Comparison of ENCODE assay signal across 14 cellular contexts in genomic region chr4:82715731-82716617, GRCh38.
DNase-seq lines count a peak whose midpoint lies in the region; ATAC-seq, FAIRE-seq and TF ChIP-seq lines count a peak whose summit lies in the region.
"Had no signal": no experiment of that assay in that cellular context is flagged by ENCODE, and none has a peak within 500 bp of the region (broad histone marks: within the 10 kb centered on the region; RNA-seq: fewer than 3 reads in every experiment).

No MANE protein-coding gene starts in this region.

- peak; percentile 25 for ATAC-seq in Right ventricle myocardium superior (ENCODE audit: poor library complexity)
- ATAC-seq in HepG2: peak; percentile 64
- peak; percentile 27 for ATAC-seq in aorta (ENCODE audit: low FRiP score)
- ATAC-seq: activated naive CD8-positive, alpha-beta T cell treated with anti-CD3 and anti-CD28 coated beads, Interleukin-2, amount 50 U/mL, for 24 hours; Panc1; stimulated activated naive CD8-positive, alpha-beta T cell treated with anti-CD3 and anti-CD28 coated beads, Interleukin-15, Interleukin-2, amounts not matched to agents 100 U/mL and 50 U/mL, for 24 hours had no signal

- no peaks in the 10 kb centered on the region for H3K9me3 Mint-ChIP-seq in CD8-positive, alpha-beta memory T cell
- H3K9me3 Mint-ChIP-seq: activated naive CD8-positive, alpha-beta T cell treated with anti-CD3 and anti-CD28 coated beads, Interleukin-2, amount 50 U/mL, for 24 hours; IgD-negative memory B cell had no signal

- no peak for TF ChIP-seq POLR2A in HepG2 (IDR thresholded peaks at IDR 0.05; ENCODE audit: insufficient read depth in 1 of 2, low read depth in 2 of 2, low read length in 2 of 2)

- TF ChIP-seq EP300 in HepG2 (IDR thresholded peaks at IDR 0.05; ENCODE audit: low read depth in 2 of 2, low read length in 2 of 2) (no peak; a peak in 1 of 4 replicates), HepG2 (CRISPR knock-in tag; IDR thresholded peaks at IDR 0.05; ENCODE audit: borderline replicate concordance) (no peak)

- peak overlapping the region; percentile 63 for H3K4me2 ChIP-seq in HepG2 (ENCODE audit: low read depth, low read length)

- H3K4me1 ChIP-seq in right atrium auricular region (peaks cover 0 to 5% of the 10 kb centered on the region in 2 donors), HepG2 (ENCODE audit: insufficient read depth, low read length) (peaks cover 36% of the 10 kb centered on the region), aorta (ENCODE audit: control insufficient read depth in 1 of 2, insufficient read depth in 2 of 2, low read length in 2 of 2) (peaks cover 0 to 3% of the 10 kb centered on the region in 2 donors)
- H3K4me1 ChIP-seq in CD8-positive, alpha-beta memory T cell (ENCODE audit: insufficient read depth, low read length): no peaks in the 10 kb centered on the region

- no peaks in the 10 kb centered on the region for H3K79me2 ChIP-seq in HepG2 (ENCODE audit: insufficient read depth, low read length)

- H3K9ac ChIP-seq in HepG2 (ENCODE audit: insufficient read depth, low read depth, low read length): no peak overlapping the region

- no peaks in the 10 kb centered on the region for H3K27me3 Mint-ChIP-seq in CD8-positive, alpha-beta memory T cell
- H3K27me3 Mint-ChIP-seq: IgD-negative memory B cell had no signal

- no TSS peak for BruUV-seq in HepG2 (replicated peaks; lab: Mats Ljungman, UMichigan)

- H3K27ac ChIP-seq in right atrium auricular region: peak overlapping the region in 1 of 2 donors; percentile 44
- H3K27ac ChIP-seq in brain microvascular endothelial cell: peak overlapping the region; percentile 7
- H3K27ac ChIP-seq in HepG2 (ENCODE audit: extremely low read length, insufficient read depth, low read length): no peak overlapping the region
- H3K27ac ChIP-seq in aorta (ENCODE audit: low read depth in 1 of 2, low read length in 2 of 2): no peak overlapping the region
- H3K27ac ChIP-seq in CD8-positive, alpha-beta memory T cell (ENCODE audit: low read depth, low read length): no peak overlapping the region

- intact Hi-C loops in Right ventricle myocardium superior (cut with DNase I): no loop called here
- intact Hi-C loops in HepG2 (cut with micrococcal nuclease; ENCODE audit: unreplicated experiment): no loop called here
- intact Hi-C loops in aorta (cut with DNase I): no loop called here

- no peaks in the 10 kb centered on the region for H4K20me1 ChIP-seq in HepG2 (ENCODE audit: insufficient read depth, low read length)

- H3K27ac Mint-ChIP-seq in CD8-positive, alpha-beta memory T cell: peak overlapping the region in 1 of 8 donors; percentile 24
- H3K27ac Mint-ChIP-seq: activated naive CD8-positive, alpha-beta T cell treated with anti-CD3 and anti-CD28 coated beads, Interleukin-2, amount 50 U/mL, for 24 hours had no signal

- H3K36me3 Mint-ChIP-seq in CD8-positive, alpha-beta memory T cell: no peaks in the 10 kb centered on the region
- H3K36me3 Mint-ChIP-seq: IgD-negative memory B cell had no signal

- no peak overlapping the region for H3K4me3 Mint-ChIP-seq in CD8-positive, alpha-beta memory T cell
- H3K4me3 Mint-ChIP-seq: activated naive CD8-positive, alpha-beta T cell treated with anti-CD3 and anti-CD28 coated beads, Interleukin-2, amount 50 U/mL, for 24 hours; IgD-negative memory B cell had no signal

- POLR2A ChIA-PET in HepG2 (lab: Yijun Ruan, JAX): no interaction called here
- POLR2A ChIA-PET in CD8-positive, alpha-beta memory T cell (lab: Charles Lee): no interaction called here

- H3K4me1 Mint-ChIP-seq in CD8-positive, alpha-beta memory T cell: no peaks in the 10 kb centered on the region
- H3K4me1 Mint-ChIP-seq: activated naive CD8-positive, alpha-beta T cell treated with anti-CD3 and anti-CD28 coated beads, Interleukin-2, amount 50 U/mL, for 24 hours; IgD-negative memory B cell had no signal

- H3K9me3 ChIP-seq in right atrium auricular region: no peaks in the 10 kb centered on the region
- no peaks in the 10 kb centered on the region for H3K9me3 ChIP-seq in HepG2 (ENCODE audit: low read length)
- H3K9me3 ChIP-seq in aorta (ENCODE audit: control insufficient read depth, low read length): no peaks in the 10 kb centered on the region
- H3K9me3 ChIP-seq in CD8-positive, alpha-beta memory T cell (ENCODE audit: low read length): no peaks in the 10 kb centered on the region

- H3K36me3 ChIP-seq in right atrium auricular region (no peaks in the 10 kb centered on the region), brain microvascular endothelial cell (replicated peaks) (no peaks in the 10 kb centered on the region), HepG2 (replicated peaks in 1 of 2; ENCODE audit: control insufficient read depth in 1 of 2, insufficient read depth in 2 of 2, low read length in 2 of 2) (no peaks in the 10 kb centered on the region), aorta (ENCODE audit: control insufficient read depth in 1 of 2, insufficient read depth in 2 of 2, low read length in 1 of 2) (no peaks in the 10 kb centered on the region)
- H3K36me3 ChIP-seq in CD8-positive, alpha-beta memory T cell (ENCODE audit: insufficient read depth, low read length): no peaks in the 10 kb centered on the region

- H3K4me3 ChIP-seq in right atrium auricular region (no peak overlapping the region), brain microvascular endothelial cell (ENCODE audit: low read depth, low read length) (no peak overlapping the region), HepG2 (replicated peaks in 1 of 3; ENCODE audit: insufficient read depth in 1 of 3, low read depth in 2 of 3, low read length in 3 of 3) (no peak overlapping the region), aorta (ENCODE audit: low read length in 2 of 2) (no peak overlapping the region)
- no peak overlapping the region for H3K4me3 ChIP-seq in CD8-positive, alpha-beta memory T cell (ENCODE audit: low read length)

- CTCF ChIA-PET in HepG2 (lab: Yijun Ruan, JAX; ENCODE audit: low intra/inter-chr PET ratio, low total read pairs): no interaction called here
- CTCF ChIA-PET in CD8-positive, alpha-beta memory T cell (lab: Charles Lee): no interaction called here

- TF ChIP-seq CTCF in right atrium auricular region (IDR thresholded peaks at IDR 0.05): no peak
- TF ChIP-seq CTCF in brain microvascular endothelial cell (IDR thresholded peaks at IDR 0.05; ENCODE audit: low read depth, low read length, missing control alignments): no peak
- no peak for TF ChIP-seq CTCF in HepG2 (CRISPR knock-in tag; IDR thresholded peaks at IDR 0.05)

- DNase-seq in Right ventricle myocardium superior: no peak
- DNase-seq in right atrium auricular region (ENCODE audit: low spot score): no peak
- peak; percentile 35 for DNase-seq in brain microvascular endothelial cell
- peak; percentile 36 for DNase-seq in HepG2 (ENCODE audit: low spot score)
- no peak for DNase-seq in aorta
- no peak for DNase-seq in iPS-NIHi7 (ENCODE audit: extremely low spot score)
- no peak for DNase-seq in NCI-H1092 (lab: John Stamatoyannopoulos, UW)
- DNase-seq in CD8-positive, alpha-beta memory T cell: no peak
- DNase-seq: activated CD8-positive, alpha-beta memory T cell treated with anti-CD3 and anti-CD28 coated beads for 24 hours; activated naive CD8-positive, alpha-beta T cell treated with anti-CD3 and anti-CD28 coated beads, Interleukin-2, amount 50 U/mL, for 24 hours; stimulated activated naive CD8-positive, alpha-beta T cell treated with anti-CD3 and anti-CD28 coated beads, Interleukin-15, Interleukin-2, amounts not matched to agents 100 U/mL and 50 U/mL, for 24 hours; T1000 had no signal

- 9% methylated on average over 12 of the region's 12 CpGs for WGBS in HepG2 (ENCODE audit: low lambda C conversion rate)
- 68 to 70% methylated on average over 12 of the region's 12 CpGs for WGBS in aorta, 2 donors

- H2AFZ ChIP-seq in HepG2 (ENCODE audit: low read length): no peak overlapping the region

- no peaks in the 10 kb centered on the region for H3K27me3 ChIP-seq in right atrium auricular region
- H3K27me3 ChIP-seq in brain microvascular endothelial cell (replicated peaks): no peaks in the 10 kb centered on the region
- H3K27me3 ChIP-seq in HepG2 (ENCODE audit: control insufficient read depth in 1 of 2, insufficient read depth in 2 of 2, low read length in 2 of 2): peaks cover 0 to 2% of the 10 kb centered on the region in 2 experiments; a peak in 2 of 5 replicates
- H3K27me3 ChIP-seq in aorta (ENCODE audit: control insufficient read depth in 1 of 2, insufficient read depth in 2 of 2, low read length in 1 of 2): no peaks in the 10 kb centered on the region
- H3K27me3 ChIP-seq in CD8-positive, alpha-beta memory T cell (ENCODE audit: insufficient read depth, low read length, poor library complexity, severe bottlenecking): no peaks in the 10 kb centered on the region

- in situ Hi-C loops in brain microvascular endothelial cell (cut with HindIII; ENCODE audit: low pct_ligation_motif_present, low sequenced_read_pairs): no loop called here
- in situ Hi-C loops in HepG2 (cut with HindIII; ENCODE audit: extremely low pct_ligation_motif_present, low pct_unique_long_range_greater_than_20kb): no loop called here

- peak; percentile 12 for FAIRE-seq in HepG2 (lab: Jason Lieb, UNC)

- TF ChIP-seq RAD21 in HepG2 (CRISPR knock-in tag; IDR thresholded peaks at IDR 0.05): no peak

TF ChIP-seq in HepG2, 621 proteins besides CTCF, POLR2A, EP300 and RAD21 (continues in another document):
- TF ChIP-seq SOX13 (IDR thresholded peaks at IDR 0.05) (no peak), SOX13 (CRISPR knock-in tag; conservative IDR thresholded peaks at IDR 0.05 in 1 of 2, IDR thresholded peaks at IDR 0.05 in 1 of 2) (peak in 1 of 2 experiments; percentile 36; a peak in 1 of 4 replicates), CEBPG (CRISPR knock-in tag; IDR thresholded peaks at IDR 0.05) (0 out of 2 replicates have a peak, but pooled peaks have one; percentile 26), CEBPB (IDR thresholded peaks at IDR 0.05; ENCODE audit: borderline replicate concordance, low read depth, low read length) (0 out of 2 replicates have a peak, but pooled peaks have one; percentile 27), SOX5 (CRISPR knock-in tag; IDR thresholded peaks at IDR 0.05; ENCODE audit: borderline replicate concordance) (peak; percentile 28; the same call in 1 of the 2 replicates), ELK4 (CRISPR knock-in tag; IDR thresholded peaks at IDR 0.05; ENCODE audit: borderline replicate concordance) (no peak), GABPA (IDR thresholded peaks at IDR 0.05; ENCODE audit: low read depth, low read length) (no peak), GABPA (CRISPR knock-in tag; IDR thresholded peaks at IDR 0.05; ENCODE audit: low read depth) (peak; percentile 35; the same call in 1 of the 2 replicates), ZNF552 (CRISPR knock-in tag; IDR thresholded peaks at IDR 0.05; ENCODE audit: borderline replicate concordance) (no peak)

Comparison
In these comparisons a context has a peak if more than half of its experiments do, and no peak if none do; other contexts are left out.
1. DNase-seq: peak in brain microvascular endothelial cell (single experiment) and HepG2 (single experiment); none in Right ventricle myocardium superior (single experiment), right atrium auricular region (single experiment), aorta (0 of 2), iPS-NIHi7 (single experiment), NCI-H1092 (single experiment) and CD8-positive, alpha-beta memory T cell (0 of 5).
2. Peak in every context shown above with its lines, with median percentiles within 50 percentile points of each other: ATAC-seq.